In the genomic region with DNA sequence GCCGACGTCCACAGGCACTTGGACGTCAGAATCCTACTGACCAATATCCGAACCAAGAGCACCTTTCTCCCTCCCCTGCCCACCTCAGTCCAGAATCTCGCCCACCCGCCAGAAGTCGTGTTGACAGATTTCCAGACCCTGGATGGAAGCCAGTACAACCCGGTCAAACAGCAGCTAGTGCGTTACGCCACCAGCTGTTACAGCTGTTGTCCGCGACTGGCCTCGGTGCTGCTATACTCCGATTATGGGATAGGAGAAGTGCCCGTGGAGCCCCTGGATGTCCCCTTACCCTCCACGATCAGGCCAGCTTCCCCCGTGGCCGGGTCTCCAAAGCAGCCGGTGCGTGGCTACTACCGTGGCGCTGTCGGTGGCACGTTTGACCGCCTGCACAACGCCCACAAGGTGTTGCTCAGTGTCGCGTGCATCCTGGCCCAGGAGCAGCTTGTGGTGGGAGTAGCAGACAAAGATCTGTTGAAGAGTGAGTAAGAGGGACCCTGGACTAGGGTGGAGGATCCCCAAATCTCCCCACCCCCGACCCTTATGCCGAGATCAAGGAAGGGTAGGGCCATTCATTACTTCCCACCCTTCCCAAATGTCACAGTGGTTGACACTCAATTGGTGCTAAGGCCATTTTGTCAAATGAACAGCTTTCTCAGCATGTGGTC, we compare ENCODE assay signal across 1 cellular context.
TF ChIP-seq lines count a peak whose summit lies in the region.

No MANE protein-coding gene starts in this region.

TF ChIP-seq in HepG2, 621 proteins besides CTCF, POLR2A, EP300 and RAD21 (continued from another document and continues in another):
- TF ChIP-seq, protein P1, sequence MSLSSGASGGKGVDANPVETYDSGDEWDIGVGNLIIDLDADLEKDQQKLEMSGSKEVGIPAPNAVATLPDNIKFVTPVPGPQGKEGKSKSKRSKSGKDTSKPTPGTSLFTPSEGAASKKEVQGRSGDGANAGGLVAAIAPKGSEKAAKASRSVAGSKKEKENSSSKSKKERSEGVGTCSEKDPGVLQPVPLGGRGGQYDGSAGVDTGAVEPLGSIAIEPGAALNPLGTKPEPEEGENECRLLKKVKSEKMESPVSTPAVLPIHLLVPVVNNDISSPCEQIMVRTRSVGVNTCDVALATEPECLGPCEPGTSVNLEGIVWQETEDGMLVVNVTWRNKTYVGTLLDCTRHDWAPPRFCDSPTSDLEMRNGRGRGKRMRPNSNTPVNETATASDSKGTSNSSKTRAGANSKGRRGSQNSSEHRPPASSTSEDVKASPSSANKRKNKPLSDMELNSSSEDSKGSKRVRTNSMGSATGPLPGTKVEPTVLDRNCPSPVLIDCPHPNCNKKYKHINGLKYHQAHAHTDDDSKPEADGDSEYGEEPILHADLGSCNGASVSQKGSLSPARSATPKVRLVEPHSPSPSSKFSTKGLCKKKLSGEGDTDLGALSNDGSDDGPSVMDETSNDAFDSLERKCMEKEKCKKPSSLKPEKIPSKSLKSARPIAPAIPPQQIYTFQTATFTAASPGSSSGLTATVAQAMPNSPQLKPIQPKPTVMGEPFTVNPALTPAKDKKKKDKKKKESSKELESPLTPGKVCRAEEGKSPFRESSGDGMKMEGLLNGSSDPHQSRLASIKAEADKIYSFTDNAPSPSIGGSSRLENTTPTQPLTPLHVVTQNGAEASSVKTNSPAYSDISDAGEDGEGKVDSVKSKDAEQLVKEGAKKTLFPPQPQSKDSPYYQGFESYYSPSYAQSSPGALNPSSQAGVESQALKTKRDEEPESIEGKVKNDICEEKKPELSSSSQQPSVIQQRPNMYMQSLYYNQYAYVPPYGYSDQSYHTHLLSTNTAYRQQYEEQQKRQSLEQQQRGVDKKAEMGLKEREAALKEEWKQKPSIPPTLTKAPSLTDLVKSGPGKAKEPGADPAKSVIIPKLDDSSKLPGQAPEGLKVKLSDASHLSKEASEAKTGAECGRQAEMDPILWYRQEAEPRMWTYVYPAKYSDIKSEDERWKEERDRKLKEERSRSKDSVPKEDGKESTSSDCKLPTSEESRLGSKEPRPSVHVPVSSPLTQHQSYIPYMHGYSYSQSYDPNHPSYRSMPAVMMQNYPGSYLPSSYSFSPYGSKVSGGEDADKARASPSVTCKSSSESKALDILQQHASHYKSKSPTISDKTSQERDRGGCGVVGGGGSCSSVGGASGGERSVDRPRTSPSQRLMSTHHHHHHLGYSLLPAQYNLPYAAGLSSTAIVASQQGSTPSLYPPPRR (CRISPR knock-in tag; IDR thresholded peaks at IDR 0.05; ENCODE audit: borderline replicate concordance), result no peak
- no peak; the same call in 1 of the 2 replicates for TF ChIP-seq HOXA3 (CRISPR knock-in tag; IDR thresholded peaks at IDR 0.05)
- TF ChIP-seq ZNF878 (CRISPR knock-in tag; IDR thresholded peaks at IDR 0.05), result no peak
- peak; percentile 22; the same call in 1 of the 2 replicates for TF ChIP-seq SAFB2 (CRISPR knock-in tag; IDR thresholded peaks at IDR 0.05; ENCODE audit: borderline replicate concordance, low read depth)
- 0 out of 2 replicates have a peak, but pooled peaks have one; percentile 5 for TF ChIP-seq U2AF2 (IDR thresholded peaks at IDR 0.05; ENCODE audit: low read depth, low read length)
- TF ChIP-seq HDAC6 (IDR thresholded peaks at IDR 0.05; ENCODE audit: low read depth, low read length), result no peak
- TF ChIP-seq, protein P2, sequence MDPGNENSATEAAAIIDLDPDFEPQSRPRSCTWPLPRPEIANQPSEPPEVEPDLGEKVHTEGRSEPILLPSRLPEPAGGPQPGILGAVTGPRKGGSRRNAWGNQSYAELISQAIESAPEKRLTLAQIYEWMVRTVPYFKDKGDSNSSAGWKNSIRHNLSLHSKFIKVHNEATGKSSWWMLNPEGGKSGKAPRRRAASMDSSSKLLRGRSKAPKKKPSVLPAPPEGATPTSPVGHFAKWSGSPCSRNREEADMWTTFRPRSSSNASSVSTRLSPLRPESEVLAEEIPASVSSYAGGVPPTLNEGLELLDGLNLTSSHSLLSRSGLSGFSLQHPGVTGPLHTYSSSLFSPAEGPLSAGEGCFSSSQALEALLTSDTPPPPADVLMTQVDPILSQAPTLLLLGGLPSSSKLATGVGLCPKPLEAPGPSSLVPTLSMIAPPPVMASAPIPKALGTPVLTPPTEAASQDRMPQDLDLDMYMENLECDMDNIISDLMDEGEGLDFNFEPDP (CRISPR knock-in tag; conservative IDR thresholded peaks at IDR 0.05), result no peak
- TF ChIP-seq, protein P3, sequence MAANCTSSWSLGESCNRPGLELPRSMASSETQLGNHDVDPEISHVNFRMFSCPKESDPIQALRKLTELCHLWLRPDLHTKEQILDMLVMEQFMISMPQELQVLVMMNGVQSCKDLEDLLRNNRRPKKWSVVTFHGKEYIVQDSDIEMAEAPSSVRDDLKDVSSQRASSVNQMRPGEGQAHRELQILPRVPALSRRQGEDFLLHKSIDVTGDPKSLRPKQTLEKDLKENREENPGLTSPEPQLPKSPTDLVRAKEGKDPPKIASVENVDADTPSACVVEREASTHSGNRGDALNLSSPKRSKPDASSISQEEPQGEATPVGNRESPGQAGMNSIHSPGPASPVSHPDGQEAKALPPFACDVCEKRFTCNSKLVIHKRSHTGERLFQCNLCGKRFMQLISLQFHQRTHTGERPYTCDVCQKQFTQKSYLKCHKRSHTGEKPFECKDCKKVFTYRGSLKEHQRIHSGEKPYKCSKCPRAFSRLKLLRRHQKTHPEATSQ (CRISPR knock-in tag; IDR thresholded peaks at IDR 0.05; ENCODE audit: borderline replicate concordance), result no peak
- no peak for TF ChIP-seq LCORL (IDR thresholded peaks at IDR 0.05)
- no peak for TF ChIP-seq LCORL (CRISPR knock-in tag; IDR thresholded peaks at IDR 0.05)
- TF ChIP-seq ZSCAN12 (CRISPR knock-in tag; IDR thresholded peaks at IDR 0.05), result no peak
- TF ChIP-seq NR2F1 (CRISPR knock-in tag; IDR thresholded peaks at IDR 0.05), result no peak
- no peak for TF ChIP-seq NR2F2 (IDR thresholded peaks at IDR 0.05; ENCODE audit: borderline replicate concordance, low read depth)
- TF ChIP-seq TAF15 (IDR thresholded peaks at IDR 0.05; ENCODE audit: low read depth, low read length, poor library complexity, severe bottlenecking), result no peak
- TF ChIP-seq ZNF124 (CRISPR knock-in tag; IDR thresholded peaks at IDR 0.05), result no peak
- no peak for TF ChIP-seq RARA (CRISPR knock-in tag; IDR thresholded peaks at IDR 0.05)
- TF ChIP-seq PAWR (CRISPR knock-in tag; IDR thresholded peaks at IDR 0.05; ENCODE audit: borderline replicate concordance), result no peak
- TF ChIP-seq ZNF724P (CRISPR knock-in tag; IDR thresholded peaks at IDR 0.05; ENCODE audit: borderline replicate concordance), result no peak
- TF ChIP-seq, protein P4, sequence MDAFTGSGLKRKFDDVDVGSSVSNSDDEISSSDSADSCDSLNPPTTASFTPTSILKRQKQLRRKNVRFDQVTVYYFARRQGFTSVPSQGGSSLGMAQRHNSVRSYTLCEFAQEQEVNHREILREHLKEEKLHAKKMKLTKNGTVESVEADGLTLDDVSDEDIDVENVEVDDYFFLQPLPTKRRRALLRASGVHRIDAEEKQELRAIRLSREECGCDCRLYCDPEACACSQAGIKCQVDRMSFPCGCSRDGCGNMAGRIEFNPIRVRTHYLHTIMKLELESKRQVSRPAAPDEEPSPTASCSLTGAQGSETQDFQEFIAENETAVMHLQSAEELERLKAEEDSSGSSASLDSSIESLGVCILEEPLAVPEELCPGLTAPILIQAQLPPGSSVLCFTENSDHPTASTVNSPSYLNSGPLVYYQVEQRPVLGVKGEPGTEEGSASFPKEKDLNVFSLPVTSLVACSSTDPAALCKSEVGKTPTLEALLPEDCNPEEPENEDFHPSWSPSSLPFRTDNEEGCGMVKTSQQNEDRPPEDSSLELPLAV (CRISPR knock-in tag; conservative IDR thresholded peaks at IDR 0.05; ENCODE audit: low read depth), result no peak
- no peak for TF ChIP-seq KLF6 (CRISPR knock-in tag; IDR thresholded peaks at IDR 0.05)
- TF ChIP-seq ZNF556 (CRISPR knock-in tag; IDR thresholded peaks at IDR 0.05; ENCODE audit: borderline replicate concordance), result no peak
- no peak for TF ChIP-seq ASH2L (IDR thresholded peaks at IDR 0.05; ENCODE audit: insufficient read length, low read depth, low read length)
- TF ChIP-seq, protein P5, sequence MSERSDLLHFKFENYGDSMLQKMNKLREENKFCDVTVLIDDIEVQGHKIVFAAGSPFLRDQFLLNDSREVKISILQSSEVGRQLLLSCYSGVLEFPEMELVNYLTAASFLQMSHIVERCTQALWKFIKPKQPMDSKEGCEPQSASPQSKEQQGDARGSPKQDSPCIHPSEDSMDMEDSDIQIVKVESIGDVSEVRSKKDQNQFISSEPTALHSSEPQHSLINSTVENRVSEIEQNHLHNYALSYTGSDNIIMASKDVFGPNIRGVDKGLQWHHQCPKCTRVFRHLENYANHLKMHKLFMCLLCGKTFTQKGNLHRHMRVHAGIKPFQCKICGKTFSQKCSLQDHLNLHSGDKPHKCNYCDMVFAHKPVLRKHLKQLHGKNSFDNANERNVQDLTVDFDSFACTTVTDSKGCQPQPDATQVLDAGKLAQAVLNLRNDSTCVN (CRISPR knock-in tag; IDR thresholded peaks at IDR 0.05; ENCODE audit: borderline replicate concordance), result peak; percentile 69; the same call in 1 of the 2 replicates
- TF ChIP-seq SMARCC2 (IDR thresholded peaks at IDR 0.05), result no peak
- no peak; the same call in 1 of the 2 replicates for TF ChIP-seq ZNF431 (CRISPR knock-in tag; IDR thresholded peaks at IDR 0.05; ENCODE audit: borderline replicate concordance, low read depth)
- TF ChIP-seq SRSF1 (optimal IDR thresholded peaks at IDR 0.05; ENCODE audit: low read depth, low read length), result no peak
- TF ChIP-seq GLI4 (CRISPR knock-in tag; IDR thresholded peaks at IDR 0.05; ENCODE audit: borderline replicate concordance), result no peak
- no peak for TF ChIP-seq ZSCAN22 (CRISPR knock-in tag; IDR thresholded peaks at IDR 0.05)
- no peak for TF ChIP-seq NFE2 (CRISPR knock-in tag; IDR thresholded peaks at IDR 0.05)
- no peak for TF ChIP-seq CHCHD3 (CRISPR knock-in tag; IDR thresholded peaks at IDR 0.05)
- TF ChIP-seq GTF3A (CRISPR knock-in tag; conservative IDR thresholded peaks at IDR 0.05), result no peak
- TF ChIP-seq, protein P6, sequence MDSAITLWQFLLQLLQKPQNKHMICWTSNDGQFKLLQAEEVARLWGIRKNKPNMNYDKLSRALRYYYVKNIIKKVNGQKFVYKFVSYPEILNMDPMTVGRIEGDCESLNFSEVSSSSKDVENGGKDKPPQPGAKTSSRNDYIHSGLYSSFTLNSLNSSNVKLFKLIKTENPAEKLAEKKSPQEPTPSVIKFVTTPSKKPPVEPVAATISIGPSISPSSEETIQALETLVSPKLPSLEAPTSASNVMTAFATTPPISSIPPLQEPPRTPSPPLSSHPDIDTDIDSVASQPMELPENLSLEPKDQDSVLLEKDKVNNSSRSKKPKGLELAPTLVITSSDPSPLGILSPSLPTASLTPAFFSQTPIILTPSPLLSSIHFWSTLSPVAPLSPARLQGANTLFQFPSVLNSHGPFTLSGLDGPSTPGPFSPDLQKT (CRISPR knock-in tag; IDR thresholded peaks at IDR 0.05; ENCODE audit: borderline replicate concordance), result no peak
- TF ChIP-seq ZNF143 (CRISPR knock-in tag; IDR thresholded peaks at IDR 0.05), result 0 out of 2 replicates have a peak, but pooled peaks have one; percentile 12
- TF ChIP-seq, protein P7, sequence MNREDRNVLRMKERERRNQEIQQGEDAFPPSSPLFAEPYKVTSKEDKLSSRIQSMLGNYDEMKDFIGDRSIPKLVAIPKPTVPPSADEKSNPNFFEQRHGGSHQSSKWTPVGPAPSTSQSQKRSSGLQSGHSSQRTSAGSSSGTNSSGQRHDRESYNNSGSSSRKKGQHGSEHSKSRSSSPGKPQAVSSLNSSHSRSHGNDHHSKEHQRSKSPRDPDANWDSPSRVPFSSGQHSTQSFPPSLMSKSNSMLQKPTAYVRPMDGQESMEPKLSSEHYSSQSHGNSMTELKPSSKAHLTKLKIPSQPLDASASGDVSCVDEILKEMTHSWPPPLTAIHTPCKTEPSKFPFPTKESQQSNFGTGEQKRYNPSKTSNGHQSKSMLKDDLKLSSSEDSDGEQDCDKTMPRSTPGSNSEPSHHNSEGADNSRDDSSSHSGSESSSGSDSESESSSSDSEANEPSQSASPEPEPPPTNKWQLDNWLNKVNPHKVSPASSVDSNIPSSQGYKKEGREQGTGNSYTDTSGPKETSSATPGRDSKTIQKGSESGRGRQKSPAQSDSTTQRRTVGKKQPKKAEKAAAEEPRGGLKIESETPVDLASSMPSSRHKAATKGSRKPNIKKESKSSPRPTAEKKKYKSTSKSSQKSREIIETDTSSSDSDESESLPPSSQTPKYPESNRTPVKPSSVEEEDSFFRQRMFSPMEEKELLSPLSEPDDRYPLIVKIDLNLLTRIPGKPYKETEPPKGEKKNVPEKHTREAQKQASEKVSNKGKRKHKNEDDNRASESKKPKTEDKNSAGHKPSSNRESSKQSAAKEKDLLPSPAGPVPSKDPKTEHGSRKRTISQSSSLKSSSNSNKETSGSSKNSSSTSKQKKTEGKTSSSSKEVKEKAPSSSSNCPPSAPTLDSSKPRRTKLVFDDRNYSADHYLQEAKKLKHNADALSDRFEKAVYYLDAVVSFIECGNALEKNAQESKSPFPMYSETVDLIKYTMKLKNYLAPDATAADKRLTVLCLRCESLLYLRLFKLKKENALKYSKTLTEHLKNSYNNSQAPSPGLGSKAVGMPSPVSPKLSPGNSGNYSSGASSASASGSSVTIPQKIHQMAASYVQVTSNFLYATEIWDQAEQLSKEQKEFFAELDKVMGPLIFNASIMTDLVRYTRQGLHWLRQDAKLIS (CRISPR knock-in tag; IDR thresholded peaks at IDR 0.05), result no peak
- TF ChIP-seq, protein P8, sequence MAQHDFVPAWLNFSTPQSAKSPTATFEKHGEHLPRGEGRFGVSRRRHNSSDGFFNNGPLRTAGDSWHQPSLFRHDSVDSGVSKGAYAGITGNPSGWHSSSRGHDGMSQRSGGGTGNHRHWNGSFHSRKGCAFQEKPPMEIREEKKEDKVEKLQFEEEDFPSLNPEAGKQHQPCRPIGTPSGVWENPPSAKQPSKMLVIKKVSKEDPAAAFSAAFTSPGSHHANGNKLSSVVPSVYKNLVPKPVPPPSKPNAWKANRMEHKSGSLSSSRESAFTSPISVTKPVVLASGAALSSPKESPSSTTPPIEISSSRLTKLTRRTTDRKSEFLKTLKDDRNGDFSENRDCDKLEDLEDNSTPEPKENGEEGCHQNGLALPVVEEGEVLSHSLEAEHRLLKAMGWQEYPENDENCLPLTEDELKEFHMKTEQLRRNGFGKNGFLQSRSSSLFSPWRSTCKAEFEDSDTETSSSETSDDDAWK (CRISPR knock-in tag; IDR thresholded peaks at IDR 0.05), result no peak
- TF ChIP-seq, protein P9, sequence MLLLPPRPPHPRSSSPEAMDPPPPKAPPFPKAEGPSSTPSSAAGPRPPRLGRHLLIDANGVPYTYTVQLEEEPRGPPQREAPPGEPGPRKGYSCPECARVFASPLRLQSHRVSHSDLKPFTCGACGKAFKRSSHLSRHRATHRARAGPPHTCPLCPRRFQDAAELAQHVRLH (CRISPR knock-in tag; IDR thresholded peaks at IDR 0.05; ENCODE audit: borderline replicate concordance, low read depth), result no peak
- no peak; the same call in 1 of the 2 replicates for TF ChIP-seq ZNF766 (CRISPR knock-in tag; IDR thresholded peaks at IDR 0.05; ENCODE audit: borderline replicate concordance)
- no peak; the same call in 1 of the 2 replicates for TF ChIP-seq CEBPG (CRISPR knock-in tag; IDR thresholded peaks at IDR 0.05)
- no peak for TF ChIP-seq KLF16 (CRISPR knock-in tag; IDR thresholded peaks at IDR 0.05)
